In the genomic region with DNA sequence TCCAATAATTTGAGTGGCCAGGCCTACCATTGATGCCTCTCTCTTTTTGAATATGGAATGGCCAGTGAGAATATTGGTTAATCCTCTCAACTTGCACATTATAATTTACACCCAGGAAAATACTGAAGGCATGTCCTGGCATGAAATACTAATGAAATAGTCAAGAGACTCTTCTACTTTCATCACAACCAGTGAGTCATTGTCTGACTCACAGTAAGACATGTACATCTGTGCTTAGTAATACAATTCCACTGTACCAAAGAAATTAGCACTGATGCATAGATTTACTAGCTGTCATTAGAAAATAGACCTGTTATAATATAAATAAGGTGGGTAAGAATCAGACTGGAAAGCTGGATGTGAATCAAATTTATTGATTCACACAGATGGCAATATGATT, we compare ENCODE assay signal across 10 cellular contexts. TPM values are rescaled to one million over a fixed set of nuclear protein-coding genes. Genes with fewer than 3 reads are reported as not detected.
DNase-seq lines count a peak whose midpoint lies in the region; ATAC-seq and TF ChIP-seq lines count a peak whose summit lies in the region.
"Had no signal": no experiment of that assay in that cellular context is flagged by ENCODE, and none has a peak within 500 bp of the region (broad histone marks: within the 10 kb centered on the region; RNA-seq: fewer than 3 reads in every experiment).

No MANE protein-coding gene starts in this region.

- H3K36me3 Mint-ChIP-seq in activated T-helper 2 cell treated with anti-CD3 and anti-CD28 coated beads, Interferon-gamma antibody, Interleukin-2, Interleukin-4, amounts not matched to agents 10 μg/mL and 5 μg/mL and 100 μg/mL, durations not matched to agents 14 hours and 24 hours and 36 hours (ENCODE audit: low read depth): no peaks in the 10 kb centered on the region

- no peak for TF ChIP-seq CTCF in mucosa of descending colon (IDR thresholded peaks at IDR 0.05)

- H3K9me3 Mint-ChIP-seq in activated T-helper 2 cell treated with anti-CD3 and anti-CD28 coated beads, Interferon-gamma antibody, Interleukin-2, Interleukin-4, amounts not matched to agents 10 μg/mL and 5 μg/mL and 100 μg/mL, durations not matched to agents 14 hours and 24 hours and 36 hours: no peaks in the 10 kb centered on the region

- H3K4me1 ChIP-seq in mucosa of descending colon (ENCODE audit: low read depth): no peaks in the 10 kb centered on the region

- H3K4me3 ChIP-seq in mucosa of descending colon: no peak overlapping the region

- intact Hi-C loops in mucosa of descending colon (cut with DNase I, micrococcal nuclease): no loop called here
- intact Hi-C loops in activated T-helper 2 cell treated with anti-CD3 and anti-CD28 coated beads, Interferon-gamma antibody, Interleukin-2, Interleukin-4, amounts not matched to agents 10 μg/mL and 5 μg/mL and 100 μg/mL, durations not matched to agents 14 hours and 24 hours and 36 hours (cut with micrococcal nuclease): no loop called here

- no peaks in the 10 kb centered on the region for H3K36me3 ChIP-seq in mucosa of descending colon (ENCODE audit: low read depth)

- no peaks in the 10 kb centered on the region for H3K27me3 Mint-ChIP-seq in activated T-helper 2 cell treated with anti-CD3 and anti-CD28 coated beads, Interferon-gamma antibody, Interleukin-2, Interleukin-4, amounts not matched to agents 10 μg/mL and 5 μg/mL and 100 μg/mL, durations not matched to agents 14 hours and 24 hours and 36 hours (ENCODE audit: low read depth)

- ATAC-seq in activated CD4-positive, CD25-positive, alpha-beta regulatory T cell treated with anti-CD3 and anti-CD28 coated beads, Interleukin-2, amount 50 U/mL, for 24 hours: peak; percentile 73 to 76
- peak; percentile 85 for ATAC-seq in HG03439 (IDR thresholded peaks at IDR 0.05; ENCODE audit: unreplicated experiment)
- ATAC-seq in mucosa of descending colon: no peak

- no peak overlapping the region for H3K27ac Mint-ChIP-seq in activated T-helper 2 cell treated with anti-CD3 and anti-CD28 coated beads, Interferon-gamma antibody, Interleukin-2, Interleukin-4, amounts not matched to agents 10 μg/mL and 5 μg/mL and 100 μg/mL, durations not matched to agents 14 hours and 24 hours and 36 hours

- no peak overlapping the region for H3K4me3 Mint-ChIP-seq in activated T-helper 2 cell treated with anti-CD3 and anti-CD28 coated beads, Interferon-gamma antibody, Interleukin-2, Interleukin-4, amounts not matched to agents 10 μg/mL and 5 μg/mL and 100 μg/mL, durations not matched to agents 14 hours and 24 hours and 36 hours (ENCODE audit: low read depth)

- DNase-seq in activated CD4-positive, CD25-positive, alpha-beta regulatory T cell treated with anti-CD3 and anti-CD28 coated beads, Interleukin-2, amount 50 U/mL, for 72 hours: no peak
- peak; percentile 85 for DNase-seq in amniotic stem cell (lab: John Stamatoyannopoulos, UW)
- DNase-seq in smooth muscle cell of the brain vasculature (ENCODE audit: low read depth, low spot score): peak; percentile 9
- no peak for DNase-seq in mucosa of descending colon
- DNase-seq in activated T-helper 2 cell treated with anti-CD3 and anti-CD28 coated beads, Interferon-gamma antibody, Interleukin-2, Interleukin-4, amounts not matched to agents 10 μg/mL and 5 μg/mL and 100 μg/mL, durations not matched to agents 14 hours and 24 hours and 36 hours (ENCODE audit: low spot score): no peak
- DNase-seq in HuH-7 (ENCODE audit: low spot score): no peak
- DNase-seq: AML-193; effector CD8-positive, alpha-beta T cell had no signal

- no peaks in the 10 kb centered on the region for H3K4me1 Mint-ChIP-seq in activated T-helper 2 cell treated with anti-CD3 and anti-CD28 coated beads, Interferon-gamma antibody, Interleukin-2, Interleukin-4, amounts not matched to agents 10 μg/mL and 5 μg/mL and 100 μg/mL, durations not matched to agents 14 hours and 24 hours and 36 hours (ENCODE audit: low read depth)

- no peaks in the 10 kb centered on the region for H3K9me3 ChIP-seq in mucosa of descending colon

RNA-seq across cellular contexts. Expression of a gene that starts 31.6 kb away (rescaled TPM):
- total RNA-seq in mucosa of descending colon: under 1 TPM in 1 of 3 donors, not detected in 2; 0.44 TPM
- total RNA-seq in activated T-helper 2 cell treated with anti-CD3 and anti-CD28 coated beads, Interferon-gamma antibody, Interleukin-2, Interleukin-4, amounts not matched to agents 10 μg/mL and 5 μg/mL and 100 μg/mL, durations not matched to agents 14 hours and 24 hours and 36 hours: not detected in 2 replicates

Comparison
In these comparisons a context has a peak if more than half of its experiments do, and no peak if none do; other contexts are left out.
1. DNase-seq: peak in amniotic stem cell (single experiment) and smooth muscle cell of the brain vasculature (single experiment); none in activated CD4-positive, CD25-positive, alpha-beta regulatory T cell treated with anti-CD3 and anti-CD28 coated beads, Interleukin-2, amount 50 U/mL, for 72 hours (single experiment), mucosa of descending colon (0 of 3), activated T-helper 2 cell treated with anti-CD3 and anti-CD28 coated beads, Interferon-gamma antibody, Interleukin-2, Interleukin-4, amounts not matched to agents 10 μg/mL and 5 μg/mL and 100 μg/mL, durations not matched to agents 14 hours and 24 hours and 36 hours (single experiment) and HuH-7 (single experiment).